20 cellular contexts compared by ENCODE assay signal in genomic region chr18:46563317-46563716, GRCh38.
"Had no signal": no experiment of that assay in that cellular context is flagged by ENCODE, and none has a peak within 500 bp of the region (broad histone marks: within the 10 kb centered on the region; RNA-seq: fewer than 3 reads in every experiment).

No MANE protein-coding gene starts in this region.

- H3K9me3 Mint-ChIP-seq: central memory CD8-positive, alpha-beta T cell had no signal

- H3K36me3 ChIP-seq: brain microvascular endothelial cell, sigmoid colon, stomach, thoracic aorta, upper lobe of right lung had no signal

- H2AFZ ChIP-seq: parathyroid adenoma had no signal

- H3K79me2 ChIP-seq: parathyroid adenoma had no signal

- H3K36me3 Mint-ChIP-seq: naive B cell had no signal

- ATAC-seq: upper lobe of right lung had no signal

- DNase-seq: activated CD4-positive, alpha-beta T cell treated with anti-CD3 and anti-CD28 coated beads for 1 hour; activated CD4-positive, alpha-beta T cell treated with anti-CD3 and anti-CD28 coated beads, Interleukin-2, amount 50 U/mL, for 4 hours; activated naive CD4-positive, alpha-beta T cell treated with Interleukin-2 at 50 U/mL for 16 hours; activated T-cell treated with anti-CD3 and anti-CD28 coated beads for 4 hours; anterior cingulate cortex; brain microvascular endothelial cell; cortex of kidney; effector CD8-positive, alpha-beta T cell; foreskin fibroblast; glutamatergic neuron; naive B cell; sigmoid colon; spleen; stomach; T1000; upper lobe of right lung had no signal

- H3K4me1 ChIP-seq: parathyroid adenoma, sigmoid colon, spleen, stomach, upper lobe of right lung had no signal

- H3K27ac ChIP-seq: brain microvascular endothelial cell, parathyroid adenoma, sigmoid colon, spleen, stomach, thoracic aorta, upper lobe of right lung had no signal

- H3K27me3 ChIP-seq: brain microvascular endothelial cell, sigmoid colon, spleen, upper lobe of right lung had no signal

- H3K9me3 ChIP-seq: sigmoid colon, spleen, stomach, thoracic aorta, upper lobe of right lung had no signal

- H3K27ac Mint-ChIP-seq: naive B cell had no signal

- H3K4me3 Mint-ChIP-seq: central memory CD8-positive, alpha-beta T cell; naive B cell had no signal

- H3K9ac ChIP-seq: parathyroid adenoma had no signal

- H3K4me3 ChIP-seq: lung, sigmoid colon, spleen, stomach, thoracic aorta, upper lobe of right lung had no signal

- H3K4me1 Mint-ChIP-seq: central memory CD8-positive, alpha-beta T cell; naive B cell had no signal
